ENCODE assay signal across 8 cellular contexts in genomic region chr2:23940976-23941605, GRCh38. TPM values are rescaled to one million over a fixed set of nuclear protein-coding genes. Genes with fewer than 3 reads are reported as not detected.
DNase-seq lines count a peak whose midpoint lies in the region; ATAC-seq, FAIRE-seq and TF ChIP-seq lines count a peak whose summit lies in the region.

No MANE protein-coding gene starts in this region.

- peak overlapping the region; percentile 87 for H3K4me2 ChIP-seq in osteoblast (ENCODE audit: insufficient read depth, low read length)

- H3K4me3 Mint-ChIP-seq in T-cell = peak overlapping the region; percentile 81 to 94 (median 87)

- H3K4me1 Mint-ChIP-seq in T-cell = peaks cover 28 to 40% (median 30%) of the 10 kb centered on the region in 3 donors

- H3K4me3 ChIP-seq in ACC112 (ENCODE audit: low read depth, low read length) (peak overlapping the region; percentile 98), fibroblast of the aortic adventitia (ENCODE audit: low read depth, low read length) (peak overlapping the region; percentile 88), osteoblast (ENCODE audit: insufficient read depth, low read length) (peak overlapping the region; percentile 79)

- TF ChIP-seq POLR2A in H54 (IDR thresholded peaks at IDR 0.05; ENCODE audit: low read depth, low read length) = no peak

- no peaks in the 10 kb centered on the region for H3K27me3 Mint-ChIP-seq in T-cell

- H3K9me3 Mint-ChIP-seq in T-cell = no peaks in the 10 kb centered on the region

- no peaks in the 10 kb centered on the region for H3K9me3 ChIP-seq in osteoblast (ENCODE audit: low read depth, low read length)

- peaks cover 5% of the 10 kb centered on the region for H4K20me1 ChIP-seq in osteoblast (ENCODE audit: insufficient read depth, low read length)

- 0 out of 2 replicates have a peak, but pooled peaks cover 3% of the 10 kb centered on the region for H3K36me3 ChIP-seq in ACC112 (ENCODE audit: insufficient read depth, low read length)
- no peaks in the 10 kb centered on the region for H3K36me3 ChIP-seq in osteoblast (ENCODE audit: insufficient read depth, low read length)

- H3K4me1 ChIP-seq in ACC112 (ENCODE audit: control insufficient read depth, insufficient read depth, low read length, unreplicated experiment) (peaks cover 20% of the 10 kb centered on the region), osteoblast (ENCODE audit: insufficient read depth, low read length) (peaks cover 20% of the 10 kb centered on the region)

- no peak for FAIRE-seq in H54 (lab: Jason Lieb, UNC)

- DNase-seq in H54 (ENCODE audit: insufficient read length, low spot score) = peak; percentile 46
- no peak for DNase-seq in T-cell
- DNase-seq in fibroblast of the aortic adventitia (ENCODE audit: low read depth) = peak; percentile 68
- DNase-seq in osteoblast (ENCODE audit: insufficient read length, low spot score, missing footprints) = peak; percentile 57
- DNase-seq in D341Med (ENCODE audit: low spot score) = no peak
- DNase-seq in mucosa of gallbladder (ENCODE audit: low spot score) = no peak

- POLR2A ChIA-PET in T-cell (lab: Charles Lee) = interaction anchor here in 1 of 2 donors (0.6 to 2.6 kb wide), 2 partner anchors 14 to 40 kb away, joined by 3 to 23 read pairs; partner anchors contain the start of gene ATAD2B

- CTCF ChIA-PET in T-cell (lab: Charles Lee) = interaction anchor here (0.5 to 5.0 kb wide), 4 partner anchors 15 to 1646 kb away, joined by 4 to 54 read pairs (median 4); partner anchors contain the start of gene ATAD2B (in 1 of the 2)

- H3K36me3 Mint-ChIP-seq in T-cell = peaks cover 3% of the 10 kb centered on the region

- peak overlapping the region; percentile 84 to 86 for H3K27ac Mint-ChIP-seq in T-cell

- ATAC-seq in T-cell (replicated peaks in 1 of 4) = no peak
- ATAC-seq in GM18520 (IDR thresholded peaks at IDR 0.05; ENCODE audit: unreplicated experiment) = no peak

- H3K79me2 ChIP-seq in ACC112 (ENCODE audit: control insufficient read depth, insufficient read depth, low read length, unreplicated experiment) (peaks cover 46% of the 10 kb centered on the region), osteoblast (ENCODE audit: insufficient read depth, low read length) (peaks cover 46% of the 10 kb centered on the region)

- H3K27me3 ChIP-seq in ACC112 (ENCODE audit: insufficient read depth, low read length) (no peaks in the 10 kb centered on the region), osteoblast (ENCODE audit: insufficient read depth, low read length) (no peaks in the 10 kb centered on the region)

- H2AFZ ChIP-seq in ACC112 (ENCODE audit: low read length, unreplicated experiment) = peak overlapping the region; percentile 99
- H2AFZ ChIP-seq in osteoblast (ENCODE audit: low read length) = peak overlapping the region; percentile 90

- TF ChIP-seq CTCF in fibroblast of the aortic adventitia (IDR thresholded peaks at IDR 0.05; ENCODE audit: insufficient read depth, low read length) (no peak), osteoblast (IDR thresholded peaks at IDR 0.05; ENCODE audit: extremely low read depth, low read depth, low read length) (no peak)

- peak overlapping the region; percentile 69 for H3K27ac ChIP-seq in ACC112 (ENCODE audit: low read depth, low read length)
- peak overlapping the region; percentile 35 for H3K27ac ChIP-seq in osteoblast (ENCODE audit: low read depth, low read length)

RNA-seq across cellular contexts. Expression of gene UBXN2A, which starts 0.8 kb away (rescaled TPM):
- total RNA-seq in T-cell = 10 to 100 TPM; 10.1 to 14.3 (median 12.3) TPM
- total RNA-seq in fibroblast of the aortic adventitia (ENCODE audit: low replicate concordance) = 12.4 and 14.2 TPM in 2 replicates
- 10.9 and 13.8 TPM in 2 replicates for total RNA-seq in osteoblast
- total RNA-seq in mucosa of gallbladder = 11.8 TPM

RNA-seq across cellular contexts. Expression of gene ATAD2B, which starts 14.2 kb away (rescaled TPM):
- 10 to 100 TPM; 33.9 to 49.3 (median 40.6) TPM for total RNA-seq in T-cell
- 10.6 and 22.4 TPM in 2 replicates for total RNA-seq in fibroblast of the aortic adventitia (ENCODE audit: low replicate concordance)
- total RNA-seq in osteoblast = 17.4 and 18.0 TPM in 2 replicates
- total RNA-seq in mucosa of gallbladder = 16.3 TPM

Comparison
In these comparisons a context has a peak if more than half of its experiments do, and no peak if none do; other contexts are left out.
1. DNase-seq: peak in H54 (single experiment), fibroblast of the aortic adventitia (single experiment) and osteoblast (single experiment); none in T-cell (0 of 34), D341Med (single experiment) and mucosa of gallbladder (single experiment).
2. Peak in every context shown above with its lines, with median percentiles within 50 percentile points of each other: H3K4me3 ChIP-seq.